Comparison of ENCODE assay signal across 18 cellular contexts in genomic region chr2:226179010-226179409, GRCh38.
"Had no signal": no experiment of that assay in that cellular context is flagged by ENCODE, and none has a peak within 500 bp of the region (broad histone marks: within the 10 kb centered on the region; RNA-seq: fewer than 3 reads in every experiment).

No MANE protein-coding gene starts in this region.

- H3K4me1 Mint-ChIP-seq: activated naive CD8-positive, alpha-beta T cell treated with anti-CD3 and anti-CD28 coated beads, Interleukin-2, amount 10 ng/mL, durations not matched to agents 7 days and 5 days; naive thymus-derived CD8-positive, alpha-beta T cell had no signal

- H3K36me3 ChIP-seq: brain microvascular endothelial cell, gastrocnemius medialis, heart right ventricle, tibial nerve had no signal

- H3K27ac ChIP-seq: brain microvascular endothelial cell, gastrocnemius medialis, heart right ventricle, tibial nerve, VCaP had no signal

- H3K4me3 Mint-ChIP-seq: activated naive CD8-positive, alpha-beta T cell treated with anti-CD3 and anti-CD28 coated beads, Interleukin-2, amount 10 ng/mL, durations not matched to agents 7 days and 5 days; naive thymus-derived CD8-positive, alpha-beta T cell had no signal

- H3K36me3 Mint-ChIP-seq: activated naive CD8-positive, alpha-beta T cell treated with anti-CD3 and anti-CD28 coated beads, Interleukin-2, amount 10 ng/mL, durations not matched to agents 7 days and 5 days had no signal

- H3K4me3 ChIP-seq: gastrocnemius medialis, heart right ventricle, tibial nerve had no signal

- DNase-seq: activated CD4-positive, alpha-beta T cell treated with anti-CD3 and anti-CD28 coated beads for 1 hour; activated CD4-positive, alpha-beta T cell treated with anti-CD3 and anti-CD28 coated beads, Interleukin-2, amount 50 U/mL, for 4 hours; activated naive CD4-positive, alpha-beta T cell; activated naive CD8-positive, alpha-beta T cell treated with anti-CD3 and anti-CD28 coated beads, Interleukin-2, amount 10 ng/mL, durations not matched to agents 7 days and 5 days; activated T-cell treated with anti-CD3 and anti-CD28 coated beads for 4 hours; brain microvascular endothelial cell; cerebellar nuclear complex; effector CD8-positive, alpha-beta T cell; gastrocnemius medialis; heart right ventricle; naive thymus-derived CD8-positive, alpha-beta T cell; posterior cingulate gyrus; small intestine; stimulated activated CD4-positive, alpha-beta T cell treated with anti-CD3 and anti-CD28 coated beads, Interleukin-4, amount 100 ng/mL, for 24 hours; stimulated activated naive CD4-positive, alpha-beta T cell had no signal

- H3K27ac Mint-ChIP-seq: activated naive CD8-positive, alpha-beta T cell treated with anti-CD3 and anti-CD28 coated beads, Interleukin-2, amount 10 ng/mL, durations not matched to agents 7 days and 5 days; naive thymus-derived CD8-positive, alpha-beta T cell had no signal

- H3K27me3 ChIP-seq: brain microvascular endothelial cell, gastrocnemius medialis, heart right ventricle, tibial nerve had no signal

- H3K9me3 ChIP-seq: gastrocnemius medialis had no signal

- ATAC-seq: gastrocnemius medialis; heart right ventricle; left lobe of liver; naive thymus-derived CD8-positive, alpha-beta T cell had no signal

- H3K4me1 ChIP-seq: gastrocnemius medialis, heart right ventricle, tibial nerve had no signal

- H3K27me3 Mint-ChIP-seq: activated naive CD8-positive, alpha-beta T cell treated with anti-CD3 and anti-CD28 coated beads, Interleukin-2, amount 10 ng/mL, durations not matched to agents 7 days and 5 days had no signal
